28 cellular contexts compared by ENCODE assay signal in genomic region chr3:145022447-145022846, GRCh38.
"Had no signal": no experiment of that assay in that cellular context is flagged by ENCODE, and none has a peak within 500 bp of the region (broad histone marks: within the 10 kb centered on the region; RNA-seq: fewer than 3 reads in every experiment).

No MANE protein-coding gene starts in this region.

- H3K4me3 Mint-ChIP-seq: dendritic cell treated with granulocyte-macrophage colony-stimulating factor and Interleukin-4, amounts not matched to agents 40 ng/mL and 50 ng/mL, for 4 days; effector memory CD8-positive, alpha-beta T cell; endodermal cell; mesothelial cell of epicardium; naive B cell had no signal

- H3K9me3 ChIP-seq: colonic mucosa, esophagus squamous epithelium, gastrocnemius medialis, left lung, lower lobe of right lung had no signal

- H3K27me3 Mint-ChIP-seq: dendritic cell treated with granulocyte-macrophage colony-stimulating factor and Interleukin-4, amounts not matched to agents 40 ng/mL and 50 ng/mL, for 4 days; effector memory CD8-positive, alpha-beta T cell; naive B cell had no signal

- H3K27me3 ChIP-seq: colonic mucosa, esophagus squamous epithelium, gastrocnemius medialis, heart right ventricle, left lung had no signal

- H3K27ac ChIP-seq: colonic mucosa, epithelial cell of prostate, esophagus squamous epithelium, gastrocnemius medialis, heart right ventricle, left lung, lower lobe of right lung had no signal

- H3K4me1 Mint-ChIP-seq: endodermal cell, mesothelial cell of epicardium, naive B cell had no signal

- H3K36me3 ChIP-seq: colonic mucosa, esophagus squamous epithelium, gastrocnemius medialis, heart right ventricle, left lung, lower lobe of right lung had no signal

- ATAC-seq: effector memory CD8-positive, alpha-beta T cell; esophagus mucosa; gastrocnemius medialis; heart right ventricle; left cardiac atrium; left lung; left ventricle myocardium superior; lower lobe of right lung; mucosa of descending colon had no signal

- H3K36me3 Mint-ChIP-seq: naive B cell had no signal

- H3K4me3 ChIP-seq: colonic mucosa, esophagus squamous epithelium, gastrocnemius medialis, heart right ventricle, left lung, lower lobe of right lung, mucosa of descending colon had no signal

- H3K4me1 ChIP-seq: colonic mucosa, esophagus squamous epithelium, gastrocnemius medialis, heart right ventricle, left lung, lower lobe of right lung had no signal

- H3K27ac Mint-ChIP-seq: dendritic cell treated with granulocyte-macrophage colony-stimulating factor and Interleukin-4, amounts not matched to agents 40 ng/mL and 50 ng/mL, for 4 days; effector memory CD8-positive, alpha-beta T cell; endodermal cell; mesothelial cell of epicardium; naive B cell had no signal

- FAIRE-seq: endometrium, islet of Langerhans, keratinocyte had no signal

- DNase-seq: colonic mucosa; cortex of kidney; effector CD8-positive, alpha-beta T cell; effector memory CD8-positive, alpha-beta T cell; endodermal cell; erythroblast; esophagus squamous epithelium; foreskin fibroblast; foreskin melanocyte; gastrocnemius medialis; glutamatergic neuron; head of caudate nucleus; heart right ventricle; hippocampal formation; left cardiac atrium; left lung; left ventricle myocardium superior; lower lobe of right lung; mesenchymal stem cell; mucosa of descending colon; naive B cell had no signal
